Comparison of ENCODE assay signal across 1 cellular context in the genomic region with DNA sequence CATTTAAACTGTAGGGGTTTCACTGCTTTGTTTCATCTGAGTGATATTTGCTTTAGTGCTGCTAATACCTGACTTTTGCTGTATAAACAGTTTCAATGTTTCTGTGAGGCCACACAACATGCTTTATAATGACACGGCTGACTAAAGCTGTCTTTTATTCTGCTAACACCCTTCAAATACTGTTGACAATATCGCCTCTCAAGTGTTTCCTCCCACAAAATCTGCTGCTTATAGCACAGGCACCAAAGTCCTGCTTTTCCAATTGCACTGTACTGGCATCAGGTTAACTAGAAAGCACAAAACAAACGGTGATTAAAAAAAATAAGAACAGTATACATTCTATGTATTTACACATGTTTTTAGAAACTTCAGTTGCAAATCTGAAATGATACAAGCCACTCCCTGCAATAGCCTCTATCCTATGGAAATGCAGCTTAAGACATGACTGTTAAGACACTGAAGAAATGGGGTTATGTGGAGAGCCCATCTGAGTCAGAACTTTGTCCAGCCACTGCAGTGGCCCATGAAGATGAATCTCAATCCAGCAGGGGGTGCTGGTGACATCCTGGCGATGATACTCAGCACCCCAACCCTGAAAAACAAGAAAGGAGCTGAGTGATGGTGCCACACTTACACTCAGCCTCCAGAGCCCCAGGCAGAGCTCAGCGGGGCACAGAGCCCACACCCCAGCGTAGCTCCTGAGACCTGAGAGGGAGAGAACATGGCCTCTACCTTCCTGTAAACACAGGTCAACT.
TF ChIP-seq lines count a peak whose summit lies in the region.

No MANE protein-coding gene starts in this region.

TF ChIP-seq in SK-N-SH treated with all-trans-retinoic acid at 6 μM for 48 hours, 23 proteins besides CTCF, POLR2A, EP300 and RAD21 (continued from another document):
- TF ChIP-seq POU6F1 (CRISPR knock-in tag; IDR thresholded peaks at IDR 0.05; ENCODE audit: borderline replicate concordance, low read depth) (no peak), ZNF8 (CRISPR knock-in tag; IDR thresholded peaks at IDR 0.05) (no peak)
